In genomic region chr11:108693852-108694251, GRCh38 we compare ENCODE assay signal across 1 cellular context.
TF ChIP-seq lines count a peak whose summit lies in the region.

No MANE protein-coding gene starts in this region.

TF ChIP-seq in SK-N-SH, 30 proteins besides CTCF, POLR2A, EP300 and RAD21 (continued from another document):
- TF ChIP-seq, protein P1, sequence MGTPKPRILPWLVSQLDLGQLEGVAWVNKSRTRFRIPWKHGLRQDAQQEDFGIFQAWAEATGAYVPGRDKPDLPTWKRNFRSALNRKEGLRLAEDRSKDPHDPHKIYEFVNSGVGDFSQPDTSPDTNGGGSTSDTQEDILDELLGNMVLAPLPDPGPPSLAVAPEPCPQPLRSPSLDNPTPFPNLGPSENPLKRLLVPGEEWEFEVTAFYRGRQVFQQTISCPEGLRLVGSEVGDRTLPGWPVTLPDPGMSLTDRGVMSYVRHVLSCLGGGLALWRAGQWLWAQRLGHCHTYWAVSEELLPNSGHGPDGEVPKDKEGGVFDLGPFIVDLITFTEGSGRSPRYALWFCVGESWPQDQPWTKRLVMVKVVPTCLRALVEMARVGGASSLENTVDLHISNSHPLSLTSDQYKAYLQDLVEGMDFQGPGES (IDR thresholded peaks at IDR 0.05; ENCODE audit: low read depth, low read length), result no peak
- no peak for TF ChIP-seq NFIC (IDR thresholded peaks at IDR 0.05; ENCODE audit: borderline replicate concordance)
- no peak for TF ChIP-seq RXRA (IDR thresholded peaks at IDR 0.05; ENCODE audit: borderline replicate concordance, low read depth)
- TF ChIP-seq, protein P2, sequence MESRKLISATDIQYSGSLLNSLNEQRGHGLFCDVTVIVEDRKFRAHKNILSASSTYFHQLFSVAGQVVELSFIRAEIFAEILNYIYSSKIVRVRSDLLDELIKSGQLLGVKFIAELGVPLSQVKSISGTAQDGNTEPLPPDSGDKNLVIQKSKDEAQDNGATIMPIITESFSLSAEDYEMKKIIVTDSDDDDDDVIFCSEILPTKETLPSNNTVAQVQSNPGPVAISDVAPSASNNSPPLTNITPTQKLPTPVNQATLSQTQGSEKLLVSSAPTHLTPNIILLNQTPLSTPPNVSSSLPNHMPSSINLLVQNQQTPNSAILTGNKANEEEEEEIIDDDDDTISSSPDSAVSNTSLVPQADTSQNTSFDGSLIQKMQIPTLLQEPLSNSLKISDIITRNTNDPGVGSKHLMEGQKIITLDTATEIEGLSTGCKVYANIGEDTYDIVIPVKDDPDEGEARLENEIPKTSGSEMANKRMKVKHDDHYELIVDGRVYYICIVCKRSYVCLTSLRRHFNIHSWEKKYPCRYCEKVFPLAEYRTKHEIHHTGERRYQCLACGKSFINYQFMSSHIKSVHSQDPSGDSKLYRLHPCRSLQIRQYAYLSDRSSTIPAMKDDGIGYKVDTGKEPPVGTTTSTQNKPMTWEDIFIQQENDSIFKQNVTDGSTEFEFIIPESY (IDR thresholded peaks at IDR 0.05; ENCODE audit: borderline replicate concordance, low read depth), result no peak
- TF ChIP-seq NRF1 (IDR thresholded peaks at IDR 0.05; ENCODE audit: low read depth, low read length), result no peak
- TF ChIP-seq MEF2A (IDR thresholded peaks at IDR 0.05; ENCODE audit: borderline replicate concordance, low read depth), result no peak
